Comparison of ENCODE assay signal across 8 cellular contexts in genomic region chr1:28369518-28370219, GRCh38. TPM values are rescaled to one million over a fixed set of nuclear protein-coding genes. Genes with fewer than 3 reads are reported as not detected.
DNase-seq lines count a peak whose midpoint lies in the region; ATAC-seq and TF ChIP-seq lines count a peak whose summit lies in the region.

Gene PHACTR4 (plus strand): TSS chr1:28369740. CDS start chr1:28407448, 37,708 bp downstream.

- CTCF ChIA-PET in RWPE1 (lab: Yijun Ruan, JAX), result interaction anchor here (0.6 to 0.7 kb wide), 3 partner anchors 92 to 121 kb away, joined by 3 to 5 read pairs (median 3); no protein-coding TSS in a partner anchor

- peak within 1 kb of the TSS; percentile 98 for H3K9ac ChIP-seq in DND-41 (ENCODE audit: low read depth, low read length)

- H3K27ac ChIP-seq in DND-41 (ENCODE audit: low read length) (peak within 1 kb of the TSS; percentile 94), RWPE1 (peak within 1 kb of the TSS; percentile 94)

- peaks cover 58% of the 10 kb centered on the region for H3K79me2 ChIP-seq in DND-41 (ENCODE audit: insufficient read depth, low read length)

- ATAC-seq in DND-41 (ENCODE audit: insufficient read depth, low read depth) (peak; percentile 90), GM21825 (IDR thresholded peaks at IDR 0.05; ENCODE audit: unreplicated experiment) (peak; percentile 90), natural killer cell (peak; percentile 88 to 95 (median 88))

- no peaks in the 10 kb centered on the region for H3K9me3 ChIP-seq in DND-41 (ENCODE audit: insufficient read depth, low read length, severe bottlenecking)

- DNase-seq in DND-41, result peak; percentile 86
- peak; percentile 92 for DNase-seq in LHCN-M2 (ENCODE audit: low read depth)
- DNase-seq in RWPE1 (ENCODE audit: low spot score), result peak; percentile 96
- DNase-seq in activated T-helper 2 cell treated with anti-CD3 and anti-CD28 coated beads, Interferon-gamma antibody, Interleukin-2, Interleukin-4, amounts not matched to agents 10 μg/mL and 5 μg/mL and 100 μg/mL, durations not matched to agents 14 hours and 24 hours and 36 hours (ENCODE audit: low spot score), result peak; percentile 77
- peak; percentile 84 for DNase-seq in fibroblast of peridontal ligament (ENCODE audit: extremely low read depth)
- DNase-seq in natural killer cell, result peak; percentile 69
- DNase-seq in stimulated activated naive CD4-positive, alpha-beta T cell (lab: John Stamatoyannopoulos, UW), result peak; percentile 31 to 71 (median 60)

- no peaks in the 10 kb centered on the region for H3K27me3 ChIP-seq in DND-41 (ENCODE audit: insufficient read depth, low read length, poor library complexity)

- peaks cover 34% of the 10 kb centered on the region for H3K4me1 ChIP-seq in DND-41 (ENCODE audit: insufficient read depth, low read length)

- H3K4me3 Mint-ChIP-seq in activated T-helper 2 cell treated with anti-CD3 and anti-CD28 coated beads, Interferon-gamma antibody, Interleukin-2, Interleukin-4, amounts not matched to agents 10 μg/mL and 5 μg/mL and 100 μg/mL, durations not matched to agents 14 hours and 24 hours and 36 hours (ENCODE audit: low read depth), result peak within 1 kb of the TSS; percentile 91
- H3K4me3 Mint-ChIP-seq in natural killer cell, result peak within 1 kb of the TSS; percentile 89

- peak within 1 kb of the TSS; percentile 82 to 88 for H3K4me3 ChIP-seq in DND-41 (ENCODE audit: low read depth in 1 of 2, low read length in 2 of 2)

- H3K36me3 Mint-ChIP-seq in activated T-helper 2 cell treated with anti-CD3 and anti-CD28 coated beads, Interferon-gamma antibody, Interleukin-2, Interleukin-4, amounts not matched to agents 10 μg/mL and 5 μg/mL and 100 μg/mL, durations not matched to agents 14 hours and 24 hours and 36 hours (ENCODE audit: low read depth), result peaks cover 15% of the 10 kb centered on the region
- no peaks in the 10 kb centered on the region for H3K36me3 Mint-ChIP-seq in natural killer cell

- peaks cover 26% of the 10 kb centered on the region for H3K4me1 Mint-ChIP-seq in activated T-helper 2 cell treated with anti-CD3 and anti-CD28 coated beads, Interferon-gamma antibody, Interleukin-2, Interleukin-4, amounts not matched to agents 10 μg/mL and 5 μg/mL and 100 μg/mL, durations not matched to agents 14 hours and 24 hours and 36 hours (ENCODE audit: low read depth)
- peaks cover 42 to 45% of the 10 kb centered on the region in 2 donors for H3K4me1 Mint-ChIP-seq in natural killer cell

- H3K27ac Mint-ChIP-seq in activated T-helper 2 cell treated with anti-CD3 and anti-CD28 coated beads, Interferon-gamma antibody, Interleukin-2, Interleukin-4, amounts not matched to agents 10 μg/mL and 5 μg/mL and 100 μg/mL, durations not matched to agents 14 hours and 24 hours and 36 hours, result peak within 1 kb of the TSS; percentile 93
- H3K27ac Mint-ChIP-seq in natural killer cell, result peak within 1 kb of the TSS; percentile 78 to 89

- no peaks in the 10 kb centered on the region for H4K20me1 ChIP-seq in DND-41 (ENCODE audit: insufficient read depth, low read length)

- TF ChIP-seq CTCF in DND-41 (IDR thresholded peaks at IDR 0.05; ENCODE audit: borderline replicate concordance, extremely low read depth, low read length, poor library complexity, severe bottlenecking) (no peak), RWPE1 (conservative IDR thresholded peaks at IDR 0.05; ENCODE audit: low read depth) (no peak), natural killer cell (IDR thresholded peaks at IDR 0.05) (no peak)

- H3K27me3 Mint-ChIP-seq in activated T-helper 2 cell treated with anti-CD3 and anti-CD28 coated beads, Interferon-gamma antibody, Interleukin-2, Interleukin-4, amounts not matched to agents 10 μg/mL and 5 μg/mL and 100 μg/mL, durations not matched to agents 14 hours and 24 hours and 36 hours (ENCODE audit: low read depth), result no peaks in the 10 kb centered on the region
- H3K27me3 Mint-ChIP-seq in natural killer cell (ENCODE audit: low read depth in 2 of 2), result no peaks in the 10 kb centered on the region

- intact Hi-C loops in activated T-helper 2 cell treated with anti-CD3 and anti-CD28 coated beads, Interferon-gamma antibody, Interleukin-2, Interleukin-4, amounts not matched to agents 10 μg/mL and 5 μg/mL and 100 μg/mL, durations not matched to agents 14 hours and 24 hours and 36 hours (cut with micrococcal nuclease), result loop anchor here (2.0 kb wide), 3 partner anchors 121 to 273 kb away; partner anchors contain the start of gene TAF12
- intact Hi-C loops in natural killer cell (cut with micrococcal nuclease), result loop anchor here (5.0 kb wide), 1 partner anchor 122 kb away; no protein-coding TSS in a partner anchor

- H2AFZ ChIP-seq in DND-41 (ENCODE audit: low read depth, low read length), result peak within 1 kb of the TSS; percentile 96

- peak within 1 kb of the TSS; percentile 67 for H3K4me2 ChIP-seq in DND-41 (ENCODE audit: insufficient read depth, low read length)

- no peaks in the 10 kb centered on the region; the same call in 1 of the 2 replicates for H3K36me3 ChIP-seq in DND-41 (ENCODE audit: insufficient read depth, low read length)

- POLR2A ChIA-PET in RWPE1 (lab: Yijun Ruan, JAX; ENCODE audit: low non-redundant PET), result interaction anchor here (0.6 to 1.0 kb wide), 2 partner anchors 110 to 120 kb away, joined by 3 read pairs; no protein-coding TSS in a partner anchor

- H3K9me3 Mint-ChIP-seq in activated T-helper 2 cell treated with anti-CD3 and anti-CD28 coated beads, Interferon-gamma antibody, Interleukin-2, Interleukin-4, amounts not matched to agents 10 μg/mL and 5 μg/mL and 100 μg/mL, durations not matched to agents 14 hours and 24 hours and 36 hours, result no peaks in the 10 kb centered on the region
- no peaks in the 10 kb centered on the region for H3K9me3 Mint-ChIP-seq in natural killer cell

RNA-seq across cellular contexts. Expression of gene PHACTR4, which starts in this region (rescaled TPM):
- total RNA-seq in LHCN-M2 (2014; rRNA removed) (12.6 and 19.7 TPM in 2 replicates), natural killer cell (10 to 100 TPM; 35.2 to 50.9 (median 44.2) TPM)
- polyA plus RNA-seq in LHCN-M2 (2012), result 17.8 TPM
- total RNA-seq in activated T-helper 2 cell treated with anti-CD3 and anti-CD28 coated beads, Interferon-gamma antibody, Interleukin-2, Interleukin-4, amounts not matched to agents 10 μg/mL and 5 μg/mL and 100 μg/mL, durations not matched to agents 14 hours and 24 hours and 36 hours, result 30.2 and 32.1 TPM in 2 replicates

Comparison
In these comparisons a context has a peak if more than half of its experiments do, and no peak if none do; other contexts are left out.
1. Peak in every context shown above with its lines: DNase-seq, ATAC-seq, H3K4me3 ChIP-seq and H3K27ac ChIP-seq.